Comparison of ENCODE assay signal across 20 cellular contexts in the genomic region with DNA sequence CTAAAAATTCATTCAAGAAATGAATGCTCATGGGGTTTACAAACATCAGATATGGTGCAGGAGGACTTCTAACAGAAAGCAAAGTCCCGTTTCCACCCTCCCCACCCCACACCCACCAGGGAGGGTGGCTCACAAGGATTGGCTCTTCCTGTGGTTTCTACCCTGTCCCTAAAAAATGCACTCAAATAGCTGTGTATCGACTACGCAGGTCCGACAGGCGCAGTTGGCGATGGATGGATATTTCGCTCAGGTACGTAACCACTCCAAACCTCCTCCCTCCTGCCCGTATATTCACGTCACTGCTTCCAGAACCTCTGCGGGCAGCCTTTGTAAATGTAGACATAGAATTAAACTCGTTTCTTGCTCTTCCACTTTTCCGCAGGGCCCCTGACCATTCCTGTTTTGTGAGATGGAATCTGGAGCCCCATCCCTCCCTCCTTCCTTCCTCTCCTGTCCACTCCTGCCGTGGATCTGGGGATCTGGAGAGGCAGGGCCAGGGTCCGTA.
DNase-seq lines count a peak whose midpoint lies in the region; ATAC-seq, FAIRE-seq and TF ChIP-seq lines count a peak whose summit lies in the region.
"Had no signal": no experiment of that assay in that cellular context is flagged by ENCODE, and none has a peak within 500 bp of the region (broad histone marks: within the 10 kb centered on the region; RNA-seq: fewer than 3 reads in every experiment).

No MANE protein-coding gene starts in this region.

- H2AFZ ChIP-seq in KMS-11 (ENCODE audit: low read depth): peak overlapping the region; percentile 66; the same call in 1 of the 2 replicates
- H2AFZ ChIP-seq in H1 (ENCODE audit: low read length): no peak overlapping the region
- no peak overlapping the region for H2AFZ ChIP-seq in trophoblast cell (ENCODE audit: insufficient read depth, low read length, poor library complexity)
- H2AFZ ChIP-seq: GM23248 had no signal

- H3K4me1 ChIP-seq in KMS-11 (ENCODE audit: low read depth, poor library complexity, severe bottlenecking) (peaks cover 48% of the 10 kb centered on the region), H1 (replicated peaks in 1 of 4; ENCODE audit: control insufficient read depth in 3 of 4, insufficient read depth in 4 of 4, low read length in 3 of 4) (peaks cover 0 to 8% (median 0%) of the 10 kb centered on the region in 4 experiments; a peak in 1 of 7 replicates), trophoblast cell (ENCODE audit: control insufficient read depth in 1 of 2, insufficient read depth in 2 of 2, low read length in 2 of 2) (peaks cover 18 to 33% of the 10 kb centered on the region in 2 experiments)
- H3K4me1 ChIP-seq: BE2C had no signal

- H2AK5ac ChIP-seq in H1 (ENCODE audit: low read depth, low read length): 0 out of 2 replicates have a peak overlapping the region, but pooled peaks have one; percentile 24
- H2AK5ac ChIP-seq in trophoblast cell (ENCODE audit: low read length): no peak overlapping the region

- peak overlapping the region; percentile 49; the same call in 1 of the 2 replicates for H3K4me2 ChIP-seq in KMS-11
- H3K4me2 ChIP-seq in H1 (ENCODE audit: insufficient read depth in 1 of 2, low read depth in 2 of 2, low read length in 2 of 2): no peak overlapping the region
- peak overlapping the region; percentile 21 for H3K4me2 ChIP-seq in trophoblast cell (ENCODE audit: low read length)

- H3K4me3 Mint-ChIP-seq in CD14-positive monocyte: no peak overlapping the region
- H3K4me3 Mint-ChIP-seq: CD8-positive, alpha-beta T cell; HFFc6; IgD-negative memory B cell had no signal

- H3K36me3 ChIP-seq in KMS-11 (ENCODE audit: insufficient read depth): no peaks in the 10 kb centered on the region
- no peaks in the 10 kb centered on the region for H3K36me3 ChIP-seq in H1 (ENCODE audit: control insufficient read depth in 2 of 4, insufficient read depth in 4 of 4, low read length in 3 of 4)
- no peaks in the 10 kb centered on the region for H3K36me3 ChIP-seq in trophoblast cell (ENCODE audit: control insufficient read depth in 1 of 2, insufficient read depth in 2 of 2, low read length in 2 of 2)
- H3K36me3 ChIP-seq: BE2C had no signal

- H2BK15ac ChIP-seq in H1 (ENCODE audit: low read length): 0 out of 2 replicates have a peak overlapping the region, but pooled peaks have one; percentile 5

- H4K8ac ChIP-seq in H1 (ENCODE audit: extremely low read depth, insufficient read depth, low read length): no peak overlapping the region
- H4K8ac ChIP-seq in trophoblast cell (ENCODE audit: low read depth, low read length): peak overlapping the region; percentile 67

- H3K79me1 ChIP-seq in H1 (ENCODE audit: low read depth, low read length): no peaks in the 10 kb centered on the region
- peaks cover 25% of the 10 kb centered on the region for H3K79me1 ChIP-seq in trophoblast cell (ENCODE audit: low read length)

- H3K14ac ChIP-seq in H1 (ENCODE audit: insufficient read length) (no peak overlapping the region), trophoblast cell (ENCODE audit: low read length) (peak overlapping the region; percentile 76)

- no peak overlapping the region for H3K56ac ChIP-seq in H1 (replicated peaks; ENCODE audit: insufficient read length, low read depth, low read length)

- DNase-seq in CD14-positive monocyte (ENCODE audit: low spot score) (peak; percentile 13), H1 (ENCODE audit: low read depth in 1 of 2, low spot score in 2 of 2) (no peak), trophoblast cell (peak; percentile 97 to 98), NCI-H446 treated with DMSO at 0.1 percent for 48 hours (lab: John Stamatoyannopoulos, UW) (no peak), GM19240 (ENCODE audit: insufficient read length, low spot score) (no peak)
- DNase-seq: BE2C; Calu3; CD8-positive, alpha-beta T cell; DMS79 treated with DMSO at 0.1 percent for 48 hours; GF-D8; GM23248; H7; HFFc6; KG1 had no signal

- H4K5ac ChIP-seq in H1 (ENCODE audit: insufficient read length, low read depth, low read length): no peak overlapping the region

- POLR2A ChIA-PET in H1 (lab: Charles Lee; ENCODE audit: partially characterized antibody): interaction anchor here (1.6 kb wide), 1 partner anchor 11 kb away, joined by 3 read pairs; no protein-coding TSS in a partner anchor

- no peak overlapping the region for H3K27ac Mint-ChIP-seq in CD14-positive monocyte
- H3K27ac Mint-ChIP-seq: CD8-positive, alpha-beta T cell; HFFc6; IgD-negative memory B cell had no signal

- H2BK5ac ChIP-seq in H1 (ENCODE audit: low read depth, low read length): no peak overlapping the region
- peak overlapping the region; percentile 68 for H2BK5ac ChIP-seq in trophoblast cell (ENCODE audit: low read depth, low read length, poor library complexity)

- H3K23ac ChIP-seq in H1 (ENCODE audit: insufficient read length): no peak overlapping the region
- H3K23ac ChIP-seq in trophoblast cell (ENCODE audit: low read length): no peak overlapping the region

- H3K36me3 Mint-ChIP-seq in CD14-positive monocyte: no peaks in the 10 kb centered on the region
- H3K36me3 Mint-ChIP-seq: CD8-positive, alpha-beta T cell; IgD-negative memory B cell had no signal

- TF ChIP-seq CTCF in CD14-positive monocyte (IDR thresholded peaks at IDR 0.05) (no peak), KMS-11 (conservative IDR thresholded peaks at IDR 0.05; ENCODE audit: low read depth, low read length) (no peak), H1 (IDR thresholded peaks at IDR 0.05; ENCODE audit: control extremely low read depth in 1 of 3, insufficient read depth in 1 of 3, low read depth in 1 of 3, low read length in 3 of 3) (no peak)

- H2BK20ac ChIP-seq in H1 (ENCODE audit: low read length): no peak overlapping the region

- 82% methylated on average over 15 of the region's 15 CpGs; no CpG with 5 or more reads in 1 of the 2 experiments for WGBS in H1 (ENCODE audit: extremely low coverage in 1 of 2, insufficient coverage in 1 of 2, insufficient read length in 1 of 2, insufficient replicate concordance in 2 of 2, low coverage in 1 of 2, low lambda C conversion rate in 2 of 2, missing lambda C conversion rate in 1 of 2), 2 experiments
- WGBS in trophoblast cell (ENCODE audit: extremely low coverage, insufficient coverage, insufficient read length): no CpG with 5 or more reads among the region's 15 CpGs

- H3K4ac ChIP-seq in H1 (replicated peaks; ENCODE audit: insufficient read length, low read depth, low read length) (no peak overlapping the region), trophoblast cell (ENCODE audit: low read depth, low read length) (no peak overlapping the region)

- 0 out of 2 replicates have a peak, but pooled peaks cover 1% of the 10 kb centered on the region for H3K23me2 ChIP-seq in H1 (ENCODE audit: low read depth, low read length)

- H3K9ac ChIP-seq in KMS-11: peak overlapping the region; percentile 58; the same call in 1 of the 2 replicates
- H3K9ac ChIP-seq in H1 (replicated peaks in 1 of 4; ENCODE audit: extremely low read depth in 1 of 4, low read depth in 3 of 4, low read length in 3 of 4): no peak overlapping the region
- no peak overlapping the region for H3K9ac ChIP-seq in trophoblast cell (ENCODE audit: low read length)
- H3K9ac ChIP-seq: GM23248 had no signal

- no peak for FAIRE-seq in H1 (lab: Jason Lieb, UNC)
- FAIRE-seq: HepG2 had no signal

- H4K20me1 ChIP-seq in KMS-11 (ENCODE audit: insufficient read depth) (no peaks in the 10 kb centered on the region), H1 (replicated peaks in 1 of 2; ENCODE audit: control insufficient read depth in 1 of 2, insufficient read depth in 2 of 2, low read length in 2 of 2) (no peaks in the 10 kb centered on the region)

- H2BK12ac ChIP-seq in H1 (ENCODE audit: low read depth, low read length): peak overlapping the region; percentile 17; the same call in 1 of the 2 replicates
- peak overlapping the region; percentile 70 for H2BK12ac ChIP-seq in trophoblast cell (ENCODE audit: low read length)

- ATAC-seq in esophagus mucosa (no peak), HG02852 (IDR thresholded peaks at IDR 0.05; ENCODE audit: unreplicated experiment) (no peak)
- ATAC-seq: CD8-positive, alpha-beta T cell; HCT116; HepG2 had no signal

- peaks cover 9 to 13% of the 10 kb centered on the region in 2 experiments for H3K9me3 ChIP-seq in H1 (ENCODE audit: insufficient read depth in 2 of 2, low read depth in 1 of 2, low read length in 1 of 2)
- peaks cover 6% of the 10 kb centered on the region for H3K9me3 ChIP-seq in trophoblast cell (ENCODE audit: insufficient read depth, low read depth, low read length)
- H3K9me3 ChIP-seq: BE2C had no signal

- TF ChIP-seq RAD21 in H1 (IDR thresholded peaks at IDR 0.05 in 1 of 2, conservative IDR thresholded peaks at IDR 0.05 in 1 of 2; ENCODE audit: low read depth in 2 of 2, low read length in 2 of 2): no peak

- CTCF ChIA-PET in H1 (lab: Charles Lee; ENCODE audit: partially characterized antibody): interaction anchor here (0.7 to 1.7 kb wide), 2 partner anchors 46 to 50 kb away, joined by 3 to 4 read pairs; no protein-coding TSS in a partner anchor

- H3K27me3 Mint-ChIP-seq in CD14-positive monocyte (ENCODE audit: low read depth in 3 of 3): peaks cover 12 to 21% (median 13%) of the 10 kb centered on the region in 3 donors

- no peak for TF ChIP-seq POLR2A in H1 (IDR thresholded peaks at IDR 0.05; ENCODE audit: control extremely low read depth in 1 of 2, low read depth in 2 of 2, low read length in 2 of 2)

- H3K79me2 ChIP-seq in KMS-11 (ENCODE audit: insufficient read depth, low read depth) (no peaks in the 10 kb centered on the region), H1 (ENCODE audit: control insufficient read depth in 1 of 2, insufficient read depth in 2 of 2, low read length in 2 of 2) (no peaks in the 10 kb centered on the region), trophoblast cell (ENCODE audit: control insufficient read depth, insufficient read depth, low read length, poor library complexity) (peaks cover 1% of the 10 kb centered on the region)

- no peak overlapping the region for H4K12ac ChIP-seq in trophoblast cell (ENCODE audit: low read depth, low read length)

- no peaks in the 10 kb centered on the region for H3K4me1 Mint-ChIP-seq in CD14-positive monocyte

- H3K18ac ChIP-seq in H1 (ENCODE audit: extremely low read depth, low read length) (no peak overlapping the region), trophoblast cell (ENCODE audit: low read length) (peak overlapping the region; percentile 3)

- intact Hi-C loops in CD14-positive monocyte (cut with micrococcal nuclease): no loop called here

- peaks cover 2 to 16% (median 12%) of the 10 kb centered on the region in 7 donors for H3K9me3 Mint-ChIP-seq in CD14-positive monocyte

- H3K27ac ChIP-seq in KMS-11 (peak overlapping the region; percentile 91), H1 (ENCODE audit: low read depth, low read length) (no peak overlapping the region), trophoblast cell (ENCODE audit: low read depth, low read length) (peak overlapping the region; percentile 18)
- H3K27ac ChIP-seq: GM23248 had no signal

- H3K4me3 ChIP-seq in KMS-11 (IDR thresholded peaks at IDR 0.05; ENCODE audit: insufficient read depth, low read depth, low read length): no peak overlapping the region
- H3K4me3 ChIP-seq in H1 (ENCODE audit: extremely low read depth in 1 of 4, insufficient read depth in 2 of 4, low read depth in 3 of 4, low read length in 4 of 4): no peak overlapping the region
- no peak overlapping the region for H3K4me3 ChIP-seq in trophoblast cell (ENCODE audit: low read depth, low read length)
- H3K4me3 ChIP-seq: GM23248 had no signal

- H3K27me3 ChIP-seq in KMS-11 (ENCODE audit: insufficient read depth, low read depth) (no peaks in the 10 kb centered on the region), H1 (replicated peaks in 1 of 4; ENCODE audit: control insufficient read depth in 3 of 4, extremely low read depth in 1 of 4, insufficient read depth in 3 of 4, low read length in 3 of 4) (no peaks in the 10 kb centered on the region; a peak in 1 of 7 replicates), trophoblast cell (ENCODE audit: insufficient read depth, low read length) (no peaks in the 10 kb centered on the region)
- H3K27me3 ChIP-seq: BE2C had no signal

- H2BK120ac ChIP-seq in H1 (replicated peaks; ENCODE audit: low read depth, low read length) (no peak overlapping the region), trophoblast cell (ENCODE audit: insufficient read depth, low read length, poor library complexity) (peak overlapping the region; percentile 67)

- no peak for TF ChIP-seq EP300 in H1 (IDR thresholded peaks at IDR 0.05; ENCODE audit: borderline replicate concordance in 1 of 2, low read depth in 2 of 2, low read length in 2 of 2)

- H4K91ac ChIP-seq in H1 (replicated peaks; ENCODE audit: insufficient read length, low read length): no peak overlapping the region
- peak overlapping the region; percentile 91 for H4K91ac ChIP-seq in trophoblast cell (ENCODE audit: low read depth, low read length)

Comparison
In these comparisons a context has a peak if more than half of its experiments do, and no peak if none do; other contexts are left out.
1. DNase-seq: peak in CD14-positive monocyte (single experiment) and trophoblast cell (2 of 2); none in H1 (0 of 2), NCI-H446 treated with DMSO at 0.1 percent for 48 hours (single experiment) and GM19240 (single experiment).
2. H3K4me2 ChIP-seq: peak in KMS-11 (single experiment) and trophoblast cell (single experiment); none in H1 (0 of 2).